ENCODE assay signal across 17 cellular contexts in the genomic region with DNA sequence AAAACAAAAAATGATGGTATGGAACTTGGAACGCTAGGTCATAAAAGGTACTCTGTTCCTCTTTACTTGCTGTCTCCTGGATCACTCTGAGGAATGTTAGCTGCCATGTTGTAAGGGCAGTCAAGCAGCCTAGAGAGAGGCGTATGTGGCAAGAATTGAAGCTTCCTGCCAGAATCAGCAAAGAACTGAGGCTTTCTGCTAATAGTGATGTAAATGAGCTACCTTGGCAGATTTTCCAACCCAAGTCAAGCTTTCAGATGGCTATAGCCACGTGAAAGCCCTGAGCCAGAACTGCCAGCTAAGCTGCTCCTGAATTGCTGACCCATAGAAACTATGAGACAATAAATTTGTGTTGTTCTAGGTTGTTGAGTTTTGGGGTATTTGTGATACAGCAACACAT.
"Had no signal": no experiment of that assay in that cellular context is flagged by ENCODE, and none has a peak within 500 bp of the region (broad histone marks: within the 10 kb centered on the region; RNA-seq: fewer than 3 reads in every experiment).

No MANE protein-coding gene starts in this region.

- H3K4me1 ChIP-seq: body of pancreas, foreskin keratinocyte, lower lobe of right lung, prostate gland, thyroid gland had no signal

- ATAC-seq: body of pancreas; foreskin keratinocyte; left lobe of liver; lower lobe of right lung; naive thymus-derived CD8-positive, alpha-beta T cell; right cardiac atrium had no signal

- H3K36me3 ChIP-seq: prostate gland had no signal

- H3K4me3 Mint-ChIP-seq: activated naive CD8-positive, alpha-beta T cell treated with anti-CD3 and anti-CD28 coated beads for 36 hours; dendritic cell treated with granulocyte-macrophage colony-stimulating factor and Interleukin-4, amounts not matched to agents 40 ng/mL and 50 ng/mL, for 4 days; naive thymus-derived CD8-positive, alpha-beta T cell; stimulated activated naive CD8-positive, alpha-beta T cell treated with anti-CD3 and anti-CD28 coated beads, Interleukin-15, Interleukin-2, amounts not matched to agents 100 ng/mL and 50 ng/mL, for 24 hours had no signal

- DNase-seq: activated gamma-delta T cell treated with Interleukin-2 at 50 U/mL for 16 hours; activated naive CD8-positive, alpha-beta T cell treated with anti-CD3 and anti-CD28 coated beads for 36 hours; activated T-cell treated with anti-CD3 and anti-CD28 coated beads, Interleukin-2, amount 50 U/mL, for 1 hour; body of pancreas; effector CD4-positive, alpha-beta T cell; foreskin keratinocyte; kidney; lower lobe of right lung; right cardiac atrium; stimulated activated CD4-positive, alpha-beta T cell treated with anti-CD3 and anti-CD28 coated beads, Interleukin-4, amount 100 ng/mL, for 4 hours; T-helper 9 cell; thyroid gland had no signal

- H3K27me3 ChIP-seq: body of pancreas, foreskin keratinocyte, thyroid gland had no signal

- H3K27me3 Mint-ChIP-seq: activated naive CD8-positive, alpha-beta T cell treated with anti-CD3 and anti-CD28 coated beads for 36 hours; dendritic cell treated with granulocyte-macrophage colony-stimulating factor and Interleukin-4, amounts not matched to agents 40 ng/mL and 50 ng/mL, for 4 days; naive thymus-derived CD8-positive, alpha-beta T cell; stimulated activated naive CD8-positive, alpha-beta T cell treated with anti-CD3 and anti-CD28 coated beads, Interleukin-15, Interleukin-2, amounts not matched to agents 100 ng/mL and 50 ng/mL, for 24 hours had no signal

- H3K9me3 ChIP-seq: body of pancreas, lower lobe of right lung, prostate gland, thyroid gland had no signal

- H3K27ac ChIP-seq: body of pancreas, foreskin keratinocyte, lower lobe of right lung, prostate gland, thyroid gland had no signal

- H3K27ac Mint-ChIP-seq: activated naive CD8-positive, alpha-beta T cell treated with anti-CD3 and anti-CD28 coated beads for 36 hours; dendritic cell treated with granulocyte-macrophage colony-stimulating factor and Interleukin-4, amounts not matched to agents 40 ng/mL and 50 ng/mL, for 4 days had no signal

- H3K9me3 Mint-ChIP-seq: activated naive CD8-positive, alpha-beta T cell treated with anti-CD3 and anti-CD28 coated beads for 36 hours; dendritic cell treated with granulocyte-macrophage colony-stimulating factor and Interleukin-4, amounts not matched to agents 40 ng/mL and 50 ng/mL, for 4 days; naive thymus-derived CD8-positive, alpha-beta T cell; stimulated activated naive CD8-positive, alpha-beta T cell treated with anti-CD3 and anti-CD28 coated beads, Interleukin-15, Interleukin-2, amounts not matched to agents 100 ng/mL and 50 ng/mL, for 24 hours had no signal

- H3K4me3 ChIP-seq: body of pancreas, lower lobe of right lung, prostate gland, thyroid gland had no signal
